Comparison of ENCODE assay signal across 18 cellular contexts in the genomic region with DNA sequence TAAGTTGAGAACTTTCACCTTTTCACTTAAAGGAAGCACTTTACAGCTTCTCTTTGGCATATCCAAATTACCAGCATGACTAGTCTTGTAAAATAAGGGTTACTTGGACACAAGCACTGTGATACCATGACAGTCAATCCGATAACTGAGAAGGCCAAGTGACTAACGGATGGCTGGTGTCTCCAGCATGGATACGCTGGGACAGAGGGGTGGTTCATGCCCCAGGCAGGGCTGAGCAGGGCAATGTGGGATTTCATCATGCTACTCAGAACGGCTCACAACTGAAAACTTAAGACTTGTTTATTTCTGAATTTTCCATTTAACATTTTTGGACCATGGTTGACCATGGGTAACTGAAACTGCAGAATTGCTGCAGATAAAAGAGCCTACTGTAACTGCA. TPM values are rescaled to one million over a fixed set of nuclear protein-coding genes. Genes with fewer than 3 reads are reported as not detected.
DNase-seq lines count a peak whose midpoint lies in the region; ATAC-seq, FAIRE-seq and TF ChIP-seq lines count a peak whose summit lies in the region.
"Had no signal": no experiment of that assay in that cellular context is flagged by ENCODE, and none has a peak within 500 bp of the region (broad histone marks: within the 10 kb centered on the region; RNA-seq: fewer than 3 reads in every experiment).

No MANE protein-coding gene starts in this region.

- no peak for TF ChIP-seq EP300 in H1 (IDR thresholded peaks at IDR 0.05; ENCODE audit: borderline replicate concordance in 1 of 2, low read depth in 2 of 2, low read length in 2 of 2)

- H3K36me3 ChIP-seq in OCI-LY1 (ENCODE audit: insufficient read depth, low read length) (no peaks in the 10 kb centered on the region; the same call in 1 of the 2 replicates), H1 (ENCODE audit: control insufficient read depth in 2 of 4, insufficient read depth in 4 of 4, low read length in 3 of 4) (no peaks in the 10 kb centered on the region), trophoblast cell (ENCODE audit: control insufficient read depth in 1 of 2, insufficient read depth in 2 of 2, low read length in 2 of 2) (no peaks in the 10 kb centered on the region)

- no peak for ATAC-seq in HG03378 (IDR thresholded peaks at IDR 0.05; ENCODE audit: unreplicated experiment)
- ATAC-seq: HCT116 had no signal

- no peaks in the 10 kb centered on the region for H3K23me2 ChIP-seq in H1 (ENCODE audit: low read depth, low read length)

- H3K18ac ChIP-seq in H1 (ENCODE audit: extremely low read depth, low read length) (no peak overlapping the region), trophoblast cell (ENCODE audit: low read length) (no peak overlapping the region)

- H3K4me2 ChIP-seq in OCI-LY1 (ENCODE audit: low read length) (peak overlapping the region; percentile 40), H1 (ENCODE audit: insufficient read depth in 1 of 2, low read depth in 2 of 2, low read length in 2 of 2) (no peak overlapping the region), trophoblast cell (ENCODE audit: low read length) (no peak overlapping the region)

- TF ChIP-seq RAD21 in H1 (IDR thresholded peaks at IDR 0.05 in 1 of 2, conservative IDR thresholded peaks at IDR 0.05 in 1 of 2; ENCODE audit: low read depth in 2 of 2, low read length in 2 of 2) = no peak

- no peaks in the 10 kb centered on the region for H3K79me2 ChIP-seq in OCI-LY1 (ENCODE audit: insufficient read depth, low read length)
- no peaks in the 10 kb centered on the region for H3K79me2 ChIP-seq in H1 (ENCODE audit: control insufficient read depth in 1 of 2, insufficient read depth in 2 of 2, low read length in 2 of 2)
- no peaks in the 10 kb centered on the region for H3K79me2 ChIP-seq in trophoblast cell (ENCODE audit: control insufficient read depth, insufficient read depth, low read length, poor library complexity)

- H3K27me3 ChIP-seq in OCI-LY1 (ENCODE audit: insufficient read depth, low read length) (no peaks in the 10 kb centered on the region), H1 (replicated peaks in 1 of 4; ENCODE audit: control insufficient read depth in 3 of 4, extremely low read depth in 1 of 4, insufficient read depth in 3 of 4, low read length in 3 of 4) (no peaks in the 10 kb centered on the region; a peak in 1 of 7 replicates), trophoblast cell (ENCODE audit: insufficient read depth, low read length) (no peaks in the 10 kb centered on the region)

- no peak overlapping the region for H2BK12ac ChIP-seq in H1 (ENCODE audit: low read depth, low read length)
- H2BK12ac ChIP-seq in trophoblast cell (ENCODE audit: low read length) = no peak overlapping the region

- no peak overlapping the region for H4K91ac ChIP-seq in H1 (replicated peaks; ENCODE audit: insufficient read length, low read length)
- no peak overlapping the region for H4K91ac ChIP-seq in trophoblast cell (ENCODE audit: low read depth, low read length)

- H2BK5ac ChIP-seq in H1 (ENCODE audit: low read depth, low read length) (no peak overlapping the region), trophoblast cell (ENCODE audit: low read depth, low read length, poor library complexity) (no peak overlapping the region)

- no peaks in the 10 kb centered on the region for H3F3A ChIP-seq in OCI-LY1 (ENCODE audit: insufficient read depth, low read length)

- H3K23ac ChIP-seq in H1 (ENCODE audit: insufficient read length) = no peak overlapping the region
- H3K23ac ChIP-seq in trophoblast cell (ENCODE audit: low read length) = no peak overlapping the region

- H4K20me1 ChIP-seq in OCI-LY1 (ENCODE audit: insufficient read depth, low read length) (no peaks in the 10 kb centered on the region), H1 (replicated peaks in 1 of 2; ENCODE audit: control insufficient read depth in 1 of 2, insufficient read depth in 2 of 2, low read length in 2 of 2) (no peaks in the 10 kb centered on the region)

- peak overlapping the region; percentile 36 for H3K9ac ChIP-seq in OCI-LY1 (ENCODE audit: low read length)
- H3K9ac ChIP-seq in H1 (replicated peaks in 1 of 4; ENCODE audit: extremely low read depth in 1 of 4, low read depth in 3 of 4, low read length in 3 of 4) = no peak overlapping the region
- no peak overlapping the region for H3K9ac ChIP-seq in trophoblast cell (ENCODE audit: low read length)

- H3K56ac ChIP-seq in H1 (replicated peaks; ENCODE audit: insufficient read length, low read depth, low read length) = no peak overlapping the region

- H3K4ac ChIP-seq in H1 (replicated peaks; ENCODE audit: insufficient read length, low read depth, low read length) (no peak overlapping the region), trophoblast cell (ENCODE audit: low read depth, low read length) (no peak overlapping the region)

- TF ChIP-seq CTCF in OCI-LY1 (IDR thresholded peaks at IDR 0.05; ENCODE audit: low read length) (no peak), H1 (IDR thresholded peaks at IDR 0.05; ENCODE audit: control extremely low read depth in 1 of 3, insufficient read depth in 1 of 3, low read depth in 1 of 3, low read length in 3 of 3) (no peak)

- H3K4me1 ChIP-seq in OCI-LY1 (ENCODE audit: insufficient read depth, low read length, severe bottlenecking) (peaks cover 23% of the 10 kb centered on the region), H1 (replicated peaks in 1 of 4; ENCODE audit: control insufficient read depth in 3 of 4, insufficient read depth in 4 of 4, low read length in 3 of 4) (no peaks in the 10 kb centered on the region), trophoblast cell (ENCODE audit: control insufficient read depth in 1 of 2, insufficient read depth in 2 of 2, low read length in 2 of 2) (peaks cover 5 to 6% of the 10 kb centered on the region in 2 experiments)

- H3K9me2 ChIP-seq in OCI-LY1 (ENCODE audit: low read depth, low read length) = no peaks in the 10 kb centered on the region

- peak overlapping the region; percentile 72 for H3K27ac ChIP-seq in OCI-LY1 (ENCODE audit: low read depth, low read length, poor library complexity, severe bottlenecking)
- no peak overlapping the region for H3K27ac ChIP-seq in H1 (ENCODE audit: low read depth, low read length)
- H3K27ac ChIP-seq in trophoblast cell (ENCODE audit: low read depth, low read length) = no peak overlapping the region

- WGBS in H1 (ENCODE audit: extremely low coverage in 1 of 2, insufficient coverage in 1 of 2, insufficient read length in 1 of 2, insufficient replicate concordance in 2 of 2, low coverage in 1 of 2, low lambda C conversion rate in 2 of 2, missing lambda C conversion rate in 1 of 2), 2 experiments = 95% methylated on average over 4 of the region's 4 CpGs; no CpG with 5 or more reads in 1 of the 2 experiments
- no CpG with 5 or more reads among the region's 4 CpGs for WGBS in trophoblast cell (ENCODE audit: extremely low coverage, insufficient coverage, insufficient read length)

- no peak overlapping the region for H4K8ac ChIP-seq in H1 (ENCODE audit: extremely low read depth, insufficient read depth, low read length)
- no peak overlapping the region for H4K8ac ChIP-seq in trophoblast cell (ENCODE audit: low read depth, low read length)

- no peak overlapping the region for H4K12ac ChIP-seq in trophoblast cell (ENCODE audit: low read depth, low read length)

- no peak overlapping the region for H2BK120ac ChIP-seq in H1 (replicated peaks; ENCODE audit: low read depth, low read length)
- no peak overlapping the region for H2BK120ac ChIP-seq in trophoblast cell (ENCODE audit: insufficient read depth, low read length, poor library complexity)

- H2AFZ ChIP-seq in OCI-LY1 (ENCODE audit: low read length) (peak overlapping the region; percentile 95), H1 (ENCODE audit: low read length) (0 out of 2 replicates have a peak overlapping the region, but pooled peaks have one; percentile 41), trophoblast cell (ENCODE audit: insufficient read depth, low read length, poor library complexity) (no peak overlapping the region)

- H3K4me3 ChIP-seq in OCI-LY1 (ENCODE audit: low read depth, low read length, poor library complexity, severe bottlenecking) (no peak overlapping the region), H1 (ENCODE audit: extremely low read depth in 1 of 4, insufficient read depth in 2 of 4, low read depth in 3 of 4, low read length in 4 of 4) (no peak overlapping the region), trophoblast cell (ENCODE audit: low read depth, low read length) (no peak overlapping the region)

- H2BK15ac ChIP-seq in H1 (ENCODE audit: low read length) = no peak overlapping the region

- CTCF ChIA-PET in H1 (lab: Charles Lee; ENCODE audit: partially characterized antibody) = no interaction called here

- no peaks in the 10 kb centered on the region; the same call in 1 of the 2 replicates for H3K9me3 ChIP-seq in OCI-LY1 (ENCODE audit: low read length)
- peaks cover 6 to 7% of the 10 kb centered on the region in 2 experiments; a peak in 2 of 4 replicates for H3K9me3 ChIP-seq in H1 (ENCODE audit: insufficient read depth in 2 of 2, low read depth in 1 of 2, low read length in 1 of 2)
- H3K9me3 ChIP-seq in trophoblast cell (ENCODE audit: insufficient read depth, low read depth, low read length) = peaks cover 1% of the 10 kb centered on the region

- H2AK5ac ChIP-seq in H1 (ENCODE audit: low read depth, low read length) (no peak overlapping the region), trophoblast cell (ENCODE audit: low read length) (no peak overlapping the region)

- no peak overlapping the region for H2BK20ac ChIP-seq in H1 (ENCODE audit: low read length)

- FAIRE-seq in H1 (lab: Jason Lieb, UNC) = peak; percentile 39
- FAIRE-seq: GM12892, H54 had no signal

- H3K14ac ChIP-seq in H1 (ENCODE audit: insufficient read length) = no peak overlapping the region
- no peak overlapping the region for H3K14ac ChIP-seq in trophoblast cell (ENCODE audit: low read length)

- POLR2A ChIA-PET in H1 (lab: Charles Lee; ENCODE audit: partially characterized antibody) = no interaction called here

- DNase-seq in H1 (ENCODE audit: low read depth in 1 of 2, low spot score in 2 of 2) (no peak), trophoblast cell (peak; percentile 41 to 46), Ammon's horn (ENCODE audit: low spot score) (no peak), NCI-H1417 treated with DMSO at 0.1 percent for 48 hours (lab: John Stamatoyannopoulos, UW) (no peak), NOMO-1 treated with DMSO at 0.1 percent for 48 hours (lab: John Stamatoyannopoulos, UW; ENCODE audit: unreplicated experiment) (no peak)
- DNase-seq: ACHN; C1 segment of cervical spinal cord; CD4-positive, alpha-beta T cell; DMS79; GDM1; IMR-90; KG1 had no signal

- TF ChIP-seq POLR2A in H1 (IDR thresholded peaks at IDR 0.05; ENCODE audit: control extremely low read depth in 1 of 2, low read depth in 2 of 2, low read length in 2 of 2) = no peak

- H3K79me1 ChIP-seq in H1 (ENCODE audit: low read depth, low read length) (no peaks in the 10 kb centered on the region), trophoblast cell (ENCODE audit: low read length) (peaks cover 7% of the 10 kb centered on the region)

- H4K5ac ChIP-seq in H1 (ENCODE audit: insufficient read length, low read depth, low read length) = no peak overlapping the region

RNA-seq across cellular contexts. Expression of a gene that starts 43.1 kb away (rescaled TPM):
- total RNA-seq in H1 (2021; fragmentation: NEBNext Ultra II Directional; extraction: Animal tissue kit (Norgen Biotek cat#: 25700)) = 1.1 and 2.1 TPM in 2 replicates
- polyA plus RNA-seq in H1 (2011; rRNA removed) = 0.19 and 0.26 TPM in 2 replicates
- polyA plus RNA-seq in H1 (2011; cell fraction: cytosol; rRNA removed) = 0.43 TPM
- 1.1 TPM for polyA plus RNA-seq in H1 (2011; cell fraction: nucleus; rRNA removed)
- 0.37 to 0.74 TPM (median 0.60 TPM) in 4 replicates for polyA plus RNA-seq in H1 (2012, experiment 1 of 2)
- 0.07 TPM for polyA plus RNA-seq in H1 (2012, experiment 2 of 2)
- 0.83 TPM for polyA plus RNA-seq in H1 (2013, experiment 1 of 2)
- polyA plus RNA-seq in H1 (2013, experiment 2 of 2) = 0.99 TPM
- 3.7 and 5.3 TPM in 2 replicates for polyA minus RNA-seq in H1 (2011; rRNA and poly(A)+ RNA removed)
- 0.66 TPM for polyA minus RNA-seq in H1 (2011; cell fraction: cytosol; rRNA and poly(A)+ RNA removed)
- 3.2 TPM for polyA minus RNA-seq in H1 (2011; cell fraction: nucleus; rRNA and poly(A)+ RNA removed)
- polyA plus RNA-seq in trophoblast cell (2013) = 2.7 TPM in 2 replicates
- total RNA-seq: HT-29 had no signal

Comparison
In these comparisons a context has a peak if more than half of its experiments do, and no peak if none do; other contexts are left out.
1. DNase-seq: peak in trophoblast cell (2 of 2); none in H1 (0 of 2), Ammon's horn (single experiment), NCI-H1417 treated with DMSO at 0.1 percent for 48 hours (single experiment) and NOMO-1 treated with DMSO at 0.1 percent for 48 hours (single experiment).